Comparison of ENCODE assay signal across 6 cellular contexts in the genomic region with DNA sequence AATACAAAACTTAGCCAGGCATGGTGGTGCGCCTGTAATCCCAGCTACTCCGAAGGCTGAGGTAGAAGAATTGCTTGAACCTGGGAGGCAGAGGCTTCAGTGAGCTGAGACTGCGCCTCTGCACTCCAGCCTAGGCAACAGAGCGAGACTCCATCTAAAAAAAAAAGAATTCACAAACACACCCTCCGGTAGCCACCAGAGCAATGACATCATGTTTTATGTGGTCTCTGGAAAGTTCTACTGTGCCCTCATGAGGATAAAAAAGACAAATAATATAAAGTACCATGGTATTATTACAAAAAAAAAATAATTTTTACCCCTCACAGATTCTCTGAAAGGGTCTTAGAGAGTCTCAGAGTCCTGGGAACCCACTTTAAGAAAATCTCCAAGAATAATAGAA.
"Had no signal": no experiment of that assay in that cellular context is flagged by ENCODE, and none has a peak within 500 bp of the region (broad histone marks: within the 10 kb centered on the region; RNA-seq: fewer than 3 reads in every experiment).

No MANE protein-coding gene starts in this region.

- H3K27ac ChIP-seq: HL-60, KMS-11 had no signal

- DNase-seq: IMR-90, KBM-7, KG1 had no signal

- H3K9ac ChIP-seq: KMS-11 had no signal

- H3K4me2 ChIP-seq: KMS-11 had no signal

- FAIRE-seq: HTR-8/SVneo had no signal
